1 cellular context compared by ENCODE assay signal in the genomic region with DNA sequence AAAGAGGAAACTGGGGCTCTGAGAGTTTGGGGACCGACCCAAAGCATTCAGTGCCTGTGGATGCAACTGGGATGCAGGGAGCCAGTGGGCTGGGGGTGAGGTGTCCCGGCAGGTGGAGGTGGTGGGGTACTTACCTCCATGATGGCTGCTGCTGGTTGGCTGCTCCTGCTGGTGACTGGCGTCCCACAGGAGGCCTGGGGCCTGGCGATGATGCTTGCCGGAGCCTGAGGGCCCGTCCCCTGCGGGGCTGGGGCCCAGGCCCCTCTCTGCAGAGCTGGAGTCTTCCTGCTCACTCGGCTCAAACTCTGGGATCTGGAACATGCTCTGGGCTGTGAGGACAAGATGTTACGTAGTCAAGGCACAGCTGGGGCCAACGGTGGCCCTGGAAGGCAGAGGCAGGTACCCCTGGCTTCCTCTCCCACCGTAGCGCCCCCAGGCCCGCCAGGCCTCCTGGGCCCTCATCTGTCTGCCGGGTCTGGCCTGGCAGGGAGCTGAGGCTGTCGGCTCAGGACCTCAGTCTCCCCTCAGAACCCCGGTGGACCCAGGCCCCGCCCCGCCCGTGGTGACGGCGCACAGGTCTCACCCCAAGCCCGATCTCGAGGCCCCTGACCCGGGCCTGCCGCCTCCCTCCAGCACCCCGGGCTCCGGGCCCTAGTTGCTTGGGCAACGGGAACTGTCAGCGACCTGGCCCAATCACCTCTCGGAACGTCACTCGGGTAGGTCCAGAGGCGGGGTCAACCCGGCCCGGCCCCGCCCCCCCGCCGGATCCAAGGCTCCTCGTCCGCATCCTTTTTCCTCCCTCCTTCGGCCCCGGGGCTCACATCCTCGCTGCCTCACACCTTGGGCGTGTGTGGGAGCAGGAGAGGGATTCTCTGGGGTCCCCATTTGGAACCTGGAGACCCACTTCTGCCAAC.
TF ChIP-seq lines count a peak whose summit lies in the region.

A gene (minus strand): TSS at position 618 of the 914 bp plus-strand sequence. CDS start 297 bp downstream, at position 321.

TF ChIP-seq in K562, 482 proteins besides CTCF, POLR2A, EP300 and RAD21 (continued from another document and continues in another):
- TF ChIP-seq, protein P1, sequence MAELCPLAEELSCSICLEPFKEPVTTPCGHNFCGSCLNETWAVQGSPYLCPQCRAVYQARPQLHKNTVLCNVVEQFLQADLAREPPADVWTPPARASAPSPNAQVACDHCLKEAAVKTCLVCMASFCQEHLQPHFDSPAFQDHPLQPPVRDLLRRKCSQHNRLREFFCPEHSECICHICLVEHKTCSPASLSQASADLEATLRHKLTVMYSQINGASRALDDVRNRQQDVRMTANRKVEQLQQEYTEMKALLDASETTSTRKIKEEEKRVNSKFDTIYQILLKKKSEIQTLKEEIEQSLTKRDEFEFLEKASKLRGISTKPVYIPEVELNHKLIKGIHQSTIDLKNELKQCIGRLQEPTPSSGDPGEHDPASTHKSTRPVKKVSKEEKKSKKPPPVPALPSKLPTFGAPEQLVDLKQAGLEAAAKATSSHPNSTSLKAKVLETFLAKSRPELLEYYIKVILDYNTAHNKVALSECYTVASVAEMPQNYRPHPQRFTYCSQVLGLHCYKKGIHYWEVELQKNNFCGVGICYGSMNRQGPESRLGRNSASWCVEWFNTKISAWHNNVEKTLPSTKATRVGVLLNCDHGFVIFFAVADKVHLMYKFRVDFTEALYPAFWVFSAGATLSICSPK (IDR thresholded peaks at IDR 0.05; ENCODE audit: borderline replicate concordance), result no peak
- TF ChIP-seq, protein P2, sequence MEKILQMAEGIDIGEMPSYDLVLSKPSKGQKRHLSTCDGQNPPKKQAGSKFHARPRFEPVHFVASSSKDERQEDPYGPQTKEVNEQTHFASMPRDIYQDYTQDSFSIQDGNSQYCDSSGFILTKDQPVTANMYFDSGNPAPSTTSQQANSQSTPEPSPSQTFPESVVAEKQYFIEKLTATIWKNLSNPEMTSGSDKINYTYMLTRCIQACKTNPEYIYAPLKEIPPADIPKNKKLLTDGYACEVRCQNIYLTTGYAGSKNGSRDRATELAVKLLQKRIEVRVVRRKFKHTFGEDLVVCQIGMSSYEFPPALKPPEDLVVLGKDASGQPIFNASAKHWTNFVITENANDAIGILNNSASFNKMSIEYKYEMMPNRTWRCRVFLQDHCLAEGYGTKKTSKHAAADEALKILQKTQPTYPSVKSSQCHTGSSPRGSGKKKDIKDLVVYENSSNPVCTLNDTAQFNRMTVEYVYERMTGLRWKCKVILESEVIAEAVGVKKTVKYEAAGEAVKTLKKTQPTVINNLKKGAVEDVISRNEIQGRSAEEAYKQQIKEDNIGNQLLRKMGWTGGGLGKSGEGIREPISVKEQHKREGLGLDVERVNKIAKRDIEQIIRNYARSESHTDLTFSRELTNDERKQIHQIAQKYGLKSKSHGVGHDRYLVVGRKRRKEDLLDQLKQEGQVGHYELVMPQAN (IDR thresholded peaks at IDR 0.05; ENCODE audit: borderline replicate concordance), result peak; percentile 47; the same call in 1 of the 2 replicates
- TF ChIP-seq GABPB2 (CRISPR knock-in tag; conservative IDR thresholded peaks at IDR 0.05) (no peak), NFXL1 (CRISPR knock-in tag; IDR thresholded peaks at IDR 0.05) (no peak), SMARCB1 (IDR thresholded peaks at IDR 0.05; ENCODE audit: insufficient read length, low read depth) (no peak), DNMT1 (IDR thresholded peaks at IDR 0.05) (no peak), CCNT2 (IDR thresholded peaks at IDR 0.05; ENCODE audit: borderline replicate concordance, extremely low read depth, insufficient read length, low read depth, low read length) (no peak), RCOR1 (IDR thresholded peaks at IDR 0.05; ENCODE audit: borderline replicate concordance in 1 of 2, low read depth in 2 of 2, low read length in 2 of 2) (peak in 1 of 2 experiments; percentile 10; a peak in 1 of 4 replicates), C11orf30 (IDR thresholded peaks at IDR 0.05; ENCODE audit: low read depth) (no peak), ZNF431 (CRISPR knock-in tag; IDR thresholded peaks at IDR 0.05) (no peak), ZNF445 (CRISPR knock-in tag; IDR thresholded peaks at IDR 0.05; ENCODE audit: low read depth) (no peak), EWSR1 (IDR thresholded peaks at IDR 0.05; ENCODE audit: borderline replicate concordance, low read depth, partially characterized antibody) (no peak), HMGN3 (IDR thresholded peaks at IDR 0.05; ENCODE audit: borderline replicate concordance, extremely low read depth, insufficient read length, low read depth, low read length) (peak; percentile 38), FOSL1 (tag; conservative IDR thresholded peaks at IDR 0.05) (no peak), BRF1 (IDR thresholded peaks at IDR 0.05; ENCODE audit: borderline replicate concordance, extremely low read depth, insufficient read length) (no peak), HDAC6 (IDR thresholded peaks at IDR 0.05; ENCODE audit: low read depth, low read length) (no peak), ZNF174 (CRISPR knock-in tag; IDR thresholded peaks at IDR 0.05) (no peak)
- TF ChIP-seq, protein P3, sequence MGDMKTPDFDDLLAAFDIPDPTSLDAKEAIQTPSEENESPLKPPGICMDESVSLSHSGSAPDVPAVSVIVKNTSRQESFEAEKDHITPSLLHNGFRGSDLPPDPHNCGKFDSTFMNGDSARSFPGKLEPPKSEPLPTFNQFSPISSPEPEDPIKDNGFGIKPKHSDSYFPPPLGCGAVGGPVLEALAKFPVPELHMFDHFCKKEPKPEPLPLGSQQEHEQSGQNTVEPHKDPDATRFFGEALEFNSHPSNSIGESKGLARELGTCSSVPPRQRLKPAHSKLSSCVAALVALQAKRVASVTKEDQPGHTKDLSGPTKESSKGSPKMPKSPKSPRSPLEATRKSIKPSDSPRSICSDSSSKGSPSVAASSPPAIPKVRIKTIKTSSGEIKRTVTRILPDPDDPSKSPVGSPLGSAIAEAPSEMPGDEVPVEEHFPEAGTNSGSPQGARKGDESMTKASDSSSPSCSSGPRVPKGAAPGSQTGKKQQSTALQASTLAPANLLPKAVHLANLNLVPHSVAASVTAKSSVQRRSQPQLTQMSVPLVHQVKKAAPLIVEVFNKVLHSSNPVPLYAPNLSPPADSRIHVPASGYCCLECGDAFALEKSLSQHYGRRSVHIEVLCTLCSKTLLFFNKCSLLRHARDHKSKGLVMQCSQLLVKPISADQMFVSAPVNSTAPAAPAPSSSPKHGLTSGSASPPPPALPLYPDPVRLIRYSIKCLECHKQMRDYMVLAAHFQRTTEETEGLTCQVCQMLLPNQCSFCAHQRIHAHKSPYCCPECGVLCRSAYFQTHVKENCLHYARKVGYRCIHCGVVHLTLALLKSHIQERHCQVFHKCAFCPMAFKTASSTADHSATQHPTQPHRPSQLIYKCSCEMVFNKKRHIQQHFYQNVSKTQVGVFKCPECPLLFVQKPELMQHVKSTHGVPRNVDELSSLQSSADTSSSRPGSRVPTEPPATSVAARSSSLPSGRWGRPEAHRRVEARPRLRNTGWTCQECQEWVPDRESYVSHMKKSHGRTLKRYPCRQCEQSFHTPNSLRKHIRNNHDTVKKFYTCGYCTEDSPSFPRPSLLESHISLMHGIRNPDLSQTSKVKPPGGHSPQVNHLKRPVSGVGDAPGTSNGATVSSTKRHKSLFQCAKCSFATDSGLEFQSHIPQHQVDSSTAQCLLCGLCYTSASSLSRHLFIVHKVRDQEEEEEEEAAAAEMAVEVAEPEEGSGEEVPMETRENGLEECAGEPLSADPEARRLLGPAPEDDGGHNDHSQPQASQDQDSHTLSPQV (IDR thresholded peaks at IDR 0.05), result no peak
- TF ChIP-seq, protein P4, sequence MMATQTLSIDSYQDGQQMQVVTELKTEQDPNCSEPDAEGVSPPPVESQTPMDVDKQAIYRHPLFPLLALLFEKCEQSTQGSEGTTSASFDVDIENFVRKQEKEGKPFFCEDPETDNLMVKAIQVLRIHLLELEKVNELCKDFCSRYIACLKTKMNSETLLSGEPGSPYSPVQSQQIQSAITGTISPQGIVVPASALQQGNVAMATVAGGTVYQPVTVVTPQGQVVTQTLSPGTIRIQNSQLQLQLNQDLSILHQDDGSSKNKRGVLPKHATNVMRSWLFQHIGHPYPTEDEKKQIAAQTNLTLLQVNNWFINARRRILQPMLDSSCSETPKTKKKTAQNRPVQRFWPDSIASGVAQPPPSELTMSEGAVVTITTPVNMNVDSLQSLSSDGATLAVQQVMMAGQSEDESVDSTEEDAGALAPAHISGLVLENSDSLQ (IDR thresholded peaks at IDR 0.05), result peak; percentile 98
- TF ChIP-seq, protein P5, sequence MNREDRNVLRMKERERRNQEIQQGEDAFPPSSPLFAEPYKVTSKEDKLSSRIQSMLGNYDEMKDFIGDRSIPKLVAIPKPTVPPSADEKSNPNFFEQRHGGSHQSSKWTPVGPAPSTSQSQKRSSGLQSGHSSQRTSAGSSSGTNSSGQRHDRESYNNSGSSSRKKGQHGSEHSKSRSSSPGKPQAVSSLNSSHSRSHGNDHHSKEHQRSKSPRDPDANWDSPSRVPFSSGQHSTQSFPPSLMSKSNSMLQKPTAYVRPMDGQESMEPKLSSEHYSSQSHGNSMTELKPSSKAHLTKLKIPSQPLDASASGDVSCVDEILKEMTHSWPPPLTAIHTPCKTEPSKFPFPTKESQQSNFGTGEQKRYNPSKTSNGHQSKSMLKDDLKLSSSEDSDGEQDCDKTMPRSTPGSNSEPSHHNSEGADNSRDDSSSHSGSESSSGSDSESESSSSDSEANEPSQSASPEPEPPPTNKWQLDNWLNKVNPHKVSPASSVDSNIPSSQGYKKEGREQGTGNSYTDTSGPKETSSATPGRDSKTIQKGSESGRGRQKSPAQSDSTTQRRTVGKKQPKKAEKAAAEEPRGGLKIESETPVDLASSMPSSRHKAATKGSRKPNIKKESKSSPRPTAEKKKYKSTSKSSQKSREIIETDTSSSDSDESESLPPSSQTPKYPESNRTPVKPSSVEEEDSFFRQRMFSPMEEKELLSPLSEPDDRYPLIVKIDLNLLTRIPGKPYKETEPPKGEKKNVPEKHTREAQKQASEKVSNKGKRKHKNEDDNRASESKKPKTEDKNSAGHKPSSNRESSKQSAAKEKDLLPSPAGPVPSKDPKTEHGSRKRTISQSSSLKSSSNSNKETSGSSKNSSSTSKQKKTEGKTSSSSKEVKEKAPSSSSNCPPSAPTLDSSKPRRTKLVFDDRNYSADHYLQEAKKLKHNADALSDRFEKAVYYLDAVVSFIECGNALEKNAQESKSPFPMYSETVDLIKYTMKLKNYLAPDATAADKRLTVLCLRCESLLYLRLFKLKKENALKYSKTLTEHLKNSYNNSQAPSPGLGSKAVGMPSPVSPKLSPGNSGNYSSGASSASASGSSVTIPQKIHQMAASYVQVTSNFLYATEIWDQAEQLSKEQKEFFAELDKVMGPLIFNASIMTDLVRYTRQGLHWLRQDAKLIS (CRISPR knock-in tag; IDR thresholded peaks at IDR 0.05), result 0 out of 2 replicates have a peak, but pooled peaks have one; percentile 42
- TF ChIP-seq, protein P6, sequence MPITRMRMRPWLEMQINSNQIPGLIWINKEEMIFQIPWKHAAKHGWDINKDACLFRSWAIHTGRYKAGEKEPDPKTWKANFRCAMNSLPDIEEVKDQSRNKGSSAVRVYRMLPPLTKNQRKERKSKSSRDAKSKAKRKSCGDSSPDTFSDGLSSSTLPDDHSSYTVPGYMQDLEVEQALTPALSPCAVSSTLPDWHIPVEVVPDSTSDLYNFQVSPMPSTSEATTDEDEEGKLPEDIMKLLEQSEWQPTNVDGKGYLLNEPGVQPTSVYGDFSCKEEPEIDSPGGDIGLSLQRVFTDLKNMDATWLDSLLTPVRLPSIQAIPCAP (CRISPR knock-in tag; IDR thresholded peaks at IDR 0.05; ENCODE audit: borderline replicate concordance), result no peak
- TF ChIP-seq, protein P7, sequence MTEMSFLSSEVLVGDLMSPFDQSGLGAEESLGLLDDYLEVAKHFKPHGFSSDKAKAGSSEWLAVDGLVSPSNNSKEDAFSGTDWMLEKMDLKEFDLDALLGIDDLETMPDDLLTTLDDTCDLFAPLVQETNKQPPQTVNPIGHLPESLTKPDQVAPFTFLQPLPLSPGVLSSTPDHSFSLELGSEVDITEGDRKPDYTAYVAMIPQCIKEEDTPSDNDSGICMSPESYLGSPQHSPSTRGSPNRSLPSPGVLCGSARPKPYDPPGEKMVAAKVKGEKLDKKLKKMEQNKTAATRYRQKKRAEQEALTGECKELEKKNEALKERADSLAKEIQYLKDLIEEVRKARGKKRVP (CRISPR knock-in tag; IDR thresholded peaks at IDR 0.05), result no peak
- TF ChIP-seq, protein P8, sequence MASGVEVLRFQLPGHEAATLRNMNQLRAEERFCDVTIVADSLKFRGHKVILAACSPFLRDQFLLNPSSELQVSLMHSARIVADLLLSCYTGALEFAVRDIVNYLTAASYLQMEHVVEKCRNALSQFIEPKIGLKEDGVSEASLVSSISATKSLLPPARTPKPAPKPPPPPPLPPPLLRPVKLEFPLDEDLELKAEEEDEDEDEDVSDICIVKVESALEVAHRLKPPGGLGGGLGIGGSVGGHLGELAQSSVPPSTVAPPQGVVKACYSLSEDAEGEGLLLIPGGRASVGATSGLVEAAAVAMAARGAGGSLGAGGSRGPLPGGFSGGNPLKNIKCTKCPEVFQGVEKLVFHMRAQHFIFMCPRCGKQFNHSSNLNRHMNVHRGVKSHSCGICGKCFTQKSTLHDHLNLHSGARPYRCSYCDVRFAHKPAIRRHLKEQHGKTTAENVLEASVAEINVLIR (CRISPR knock-in tag; IDR thresholded peaks at IDR 0.05), result peak; percentile 75
- TF ChIP-seq, protein P9, sequence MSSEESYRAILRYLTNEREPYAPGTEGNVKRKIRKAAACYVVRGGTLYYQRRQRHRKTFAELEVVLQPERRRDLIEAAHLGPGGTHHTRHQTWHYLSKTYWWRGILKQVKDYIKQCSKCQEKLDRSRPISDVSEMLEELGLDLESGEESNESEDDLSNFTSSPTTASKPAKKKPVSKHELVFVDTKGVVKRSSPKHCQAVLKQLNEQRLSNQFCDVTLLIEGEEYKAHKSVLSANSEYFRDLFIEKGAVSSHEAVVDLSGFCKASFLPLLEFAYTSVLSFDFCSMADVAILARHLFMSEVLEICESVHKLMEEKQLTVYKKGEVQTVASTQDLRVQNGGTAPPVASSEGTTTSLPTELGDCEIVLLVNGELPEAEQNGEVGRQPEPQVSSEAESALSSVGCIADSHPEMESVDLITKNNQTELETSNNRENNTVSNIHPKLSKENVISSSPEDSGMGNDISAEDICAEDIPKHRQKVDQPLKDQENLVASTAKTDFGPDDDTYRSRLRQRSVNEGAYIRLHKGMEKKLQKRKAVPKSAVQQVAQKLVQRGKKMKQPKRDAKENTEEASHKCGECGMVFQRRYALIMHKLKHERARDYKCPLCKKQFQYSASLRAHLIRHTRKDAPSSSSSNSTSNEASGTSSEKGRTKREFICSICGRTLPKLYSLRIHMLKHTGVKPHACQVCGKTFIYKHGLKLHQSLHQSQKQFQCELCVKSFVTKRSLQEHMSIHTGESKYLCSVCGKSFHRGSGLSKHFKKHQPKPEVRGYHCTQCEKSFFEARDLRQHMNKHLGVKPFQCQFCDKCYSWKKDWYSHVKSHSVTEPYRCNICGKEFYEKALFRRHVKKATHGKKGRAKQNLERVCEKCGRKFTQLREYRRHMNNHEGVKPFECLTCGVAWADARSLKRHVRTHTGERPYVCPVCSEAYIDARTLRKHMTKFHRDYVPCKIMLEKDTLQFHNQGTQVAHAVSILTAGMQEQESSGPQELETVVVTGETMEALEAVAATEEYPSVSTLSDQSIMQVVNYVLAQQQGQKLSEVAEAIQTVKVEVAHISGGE (CRISPR knock-in tag; IDR thresholded peaks at IDR 0.05), result peak in 2 of 3 experiments; percentile 39 to 92; a peak in 3 of 6 replicates
- TF ChIP-seq, protein P10, sequence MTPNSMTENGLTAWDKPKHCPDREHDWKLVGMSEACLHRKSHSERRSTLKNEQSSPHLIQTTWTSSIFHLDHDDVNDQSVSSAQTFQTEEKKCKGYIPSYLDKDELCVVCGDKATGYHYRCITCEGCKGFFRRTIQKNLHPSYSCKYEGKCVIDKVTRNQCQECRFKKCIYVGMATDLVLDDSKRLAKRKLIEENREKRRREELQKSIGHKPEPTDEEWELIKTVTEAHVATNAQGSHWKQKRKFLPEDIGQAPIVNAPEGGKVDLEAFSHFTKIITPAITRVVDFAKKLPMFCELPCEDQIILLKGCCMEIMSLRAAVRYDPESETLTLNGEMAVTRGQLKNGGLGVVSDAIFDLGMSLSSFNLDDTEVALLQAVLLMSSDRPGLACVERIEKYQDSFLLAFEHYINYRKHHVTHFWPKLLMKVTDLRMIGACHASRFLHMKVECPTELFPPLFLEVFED (CRISPR knock-in tag; conservative IDR thresholded peaks at IDR 0.05), result no peak
